Comparison of ENCODE assay signal across 8 cellular contexts in genomic region chr17:50944902-50945720, GRCh38.
A peak's percentile ranks its signal among the peaks of the same experiment; 100 is the strongest.
DNase-seq lines count a peak whose midpoint lies in the region; ATAC-seq and TF ChIP-seq lines count a peak whose summit lies in the region.

No MANE protein-coding gene starts in this region.

- H3K4me3 ChIP-seq in H7 (ENCODE audit: insufficient read depth, low read depth, low read length), result no peak overlapping the region

- H3K4me3 Mint-ChIP-seq in WTC11 (peak overlapping the region; percentile 55), nephron progenitor cell (no peak overlapping the region)
- H3K4me3 Mint-ChIP-seq in stimulated activated effector memory CD8-positive, alpha-beta T cell treated with anti-CD3 and anti-CD28 coated beads, Interleukin-12 subunit alpha, Interleukin-12 subunit beta, amount 100 ng/mL, for 72 hours, result peak overlapping the region; percentile 83

- CTCF ChIA-PET in WTC11 (lab: Charles Lee), result interaction anchor here (0.7 to 3.3 kb wide), 16 partner anchors 12 to 851 kb away, joined by 3 to 20 read pairs (median 4); partner anchors contain the start of gene TOB1

- H3K27ac Mint-ChIP-seq in WTC11 (no peak overlapping the region), nephron progenitor cell (no peak overlapping the region)
- peak overlapping the region; percentile 95 for H3K27ac Mint-ChIP-seq in stimulated activated effector memory CD8-positive, alpha-beta T cell treated with anti-CD3 and anti-CD28 coated beads, Interleukin-12 subunit alpha, Interleukin-12 subunit beta, amount 100 ng/mL, for 72 hours

- peak; percentile 8 for ATAC-seq in WTC11
- no peak for ATAC-seq in stimulated activated effector memory CD8-positive, alpha-beta T cell treated with anti-CD3 and anti-CD28 coated beads, Interleukin-12 subunit alpha, Interleukin-12 subunit beta, amount 100 ng/mL, for 72 hours

- DNase-seq in H7 (peak; percentile 74), WTC11 (ENCODE audit: low spot score) (no peak), islet precursor cell (peak; percentile 37), nephron progenitor cell (no peak), NCI-H1694 (lab: John Stamatoyannopoulos, UW) (no peak), NAMALWA (ENCODE audit: low spot score) (no peak)
- no peak for DNase-seq in stimulated activated effector memory CD8-positive, alpha-beta T cell treated with anti-CD3 and anti-CD28 coated beads, Interleukin-12 subunit alpha, Interleukin-12 subunit beta, amount 100 ng/mL, for 72 hours (ENCODE audit: low spot score in 2 of 2)
- no peak for DNase-seq in activated effector memory CD4-positive, alpha-beta T cell treated with Interleukin-2 at 50 U/mL for 16 hours

- H3K36me3 ChIP-seq in H7 (replicated peaks; ENCODE audit: control insufficient read depth, insufficient read depth, low read length), result no peaks in the 10 kb centered on the region

- H3K36me3 Mint-ChIP-seq in WTC11 (no peaks in the 10 kb centered on the region), nephron progenitor cell (ENCODE audit: low read depth) (no peaks in the 10 kb centered on the region)
- H3K36me3 Mint-ChIP-seq in stimulated activated effector memory CD8-positive, alpha-beta T cell treated with anti-CD3 and anti-CD28 coated beads, Interleukin-12 subunit alpha, Interleukin-12 subunit beta, amount 100 ng/mL, for 72 hours, result peaks cover 6% of the 10 kb centered on the region

- H3K27me3 Mint-ChIP-seq in WTC11 (ENCODE audit: low read depth), result peaks cover 15% of the 10 kb centered on the region
- peaks cover 13% of the 10 kb centered on the region for H3K27me3 Mint-ChIP-seq in nephron progenitor cell (ENCODE audit: low read depth, poor library complexity)

- H3K9me3 Mint-ChIP-seq in WTC11 (no peaks in the 10 kb centered on the region), nephron progenitor cell (no peaks in the 10 kb centered on the region)
- H3K9me3 Mint-ChIP-seq in stimulated activated effector memory CD8-positive, alpha-beta T cell treated with anti-CD3 and anti-CD28 coated beads, Interleukin-12 subunit alpha, Interleukin-12 subunit beta, amount 100 ng/mL, for 72 hours, result no peaks in the 10 kb centered on the region

- POLR2A ChIA-PET in WTC11 (lab: Charles Lee), result interaction anchor here (0.7 to 1.8 kb wide), 4 partner anchors 8 to 93 kb away, joined by 3 to 22 read pairs (median 4); partner anchors contain the start of gene TOB1

- H3K4me1 Mint-ChIP-seq in WTC11, result peaks cover 32% of the 10 kb centered on the region
- H3K4me1 Mint-ChIP-seq in stimulated activated effector memory CD8-positive, alpha-beta T cell treated with anti-CD3 and anti-CD28 coated beads, Interleukin-12 subunit alpha, Interleukin-12 subunit beta, amount 100 ng/mL, for 72 hours, result peaks cover 48% of the 10 kb centered on the region
- H3K4me1 Mint-ChIP-seq in nephron progenitor cell, result peaks cover 72% of the 10 kb centered on the region

- no peaks in the 10 kb centered on the region for H3K27me3 ChIP-seq in H7 (ENCODE audit: control insufficient read depth, insufficient read depth, low read length)

- TF ChIP-seq CTCF in WTC11 (IDR thresholded peaks at IDR 0.05) (no peak), nephron progenitor cell (IDR thresholded peaks at IDR 0.05) (no peak)

TF ChIP-seq in WTC11, 78 proteins besides CTCF, POLR2A, EP300 and RAD21:
- TF ChIP-seq HMGA2 (CRISPR knock-in tag; IDR thresholded peaks at IDR 0.05), result no peak
- TF ChIP-seq MXD4 (CRISPR knock-in tag; IDR thresholded peaks at IDR 0.05; ENCODE audit: borderline replicate concordance), result no peak
- TF ChIP-seq AR (CRISPR knock-in tag; IDR thresholded peaks at IDR 0.05), result no peak
- no peak for TF ChIP-seq ATF6 (CRISPR knock-in tag; IDR thresholded peaks at IDR 0.05)
- 0 out of 2 replicates have a peak, but pooled peaks have one; percentile 3 for TF ChIP-seq ESRRA (CRISPR knock-in tag; IDR thresholded peaks at IDR 0.05; ENCODE audit: borderline replicate concordance)
- no peak for TF ChIP-seq SMAD3 (CRISPR knock-in tag; IDR thresholded peaks at IDR 0.05; ENCODE audit: borderline replicate concordance)
- no peak for TF ChIP-seq ZNF281 (CRISPR knock-in tag; IDR thresholded peaks at IDR 0.05)
- no peak for TF ChIP-seq FOXK1 (CRISPR knock-in tag; IDR thresholded peaks at IDR 0.05)

Comparison
In these comparisons a context has a peak if more than half of its experiments do, and no peak if none do; other contexts are left out.
1. DNase-seq: peak in H7 (single experiment) and islet precursor cell (single experiment); none in WTC11 (single experiment), stimulated activated effector memory CD8-positive, alpha-beta T cell treated with anti-CD3 and anti-CD28 coated beads, Interleukin-12 subunit alpha, Interleukin-12 subunit beta, amount 100 ng/mL, for 72 hours (0 of 2), nephron progenitor cell (single experiment), activated effector memory CD4-positive, alpha-beta T cell treated with Interleukin-2 at 50 U/mL for 16 hours (single experiment), NCI-H1694 (single experiment) and NAMALWA (single experiment).